29 cellular contexts compared by ENCODE assay signal in genomic region chr3:107666853-107667252, GRCh38.
"Had no signal": no experiment of that assay in that cellular context is flagged by ENCODE, and none has a peak within 500 bp of the region (broad histone marks: within the 10 kb centered on the region; RNA-seq: fewer than 3 reads in every experiment).

No MANE protein-coding gene starts in this region.

- H3K27me3 ChIP-seq: left lung, pancreas, sigmoid colon, spleen, thyroid gland, transverse colon, upper lobe of left lung, vagina had no signal

- DNase-seq: hippocampal formation; left colon; lower lobe of right lung; mammary epithelial cell; mesendoderm; naive B cell; natural killer cell; nucleus accumbens; pancreas; posterior cingulate gyrus; retina; sigmoid colon; small intestine; spleen; stimulated activated CD4-positive, alpha-beta T cell treated with anti-CD3 and anti-CD28 coated beads, Interleukin-2, amount 100 ng/mL, for 48 hours; stimulated activated CD4-positive, alpha-beta T cell treated with anti-CD3 and anti-CD28 coated beads, Interleukin-4, amount 100 ng/mL, for 4 hours; stimulated activated CD8-positive, alpha-beta memory T cell treated with anti-CD3 and anti-CD28 coated beads, Interleukin-4, amount 100 ng/mL, for 48 hours; stimulated activated naive CD4-positive, alpha-beta T cell treated with Interleukin-2 at 50 U/mL for 16 hours; stimulated activated naive CD8-positive, alpha-beta T cell treated with anti-CD3 and anti-CD28 coated beads, Interleukin-15, amount 100 ng/mL, for 72 hours; substantia nigra; thyroid gland; transverse colon had no signal

- H3K4me1 ChIP-seq: pancreas, prostate gland had no signal

- H3K4me3 ChIP-seq: left lung, lower lobe of right lung, pancreas, prostate gland, sigmoid colon, spleen, thyroid gland, transverse colon, upper lobe of left lung, vagina had no signal

- H3K36me3 Mint-ChIP-seq: naive B cell, natural killer cell had no signal

- H3K27ac Mint-ChIP-seq: mesothelial cell of epicardium; natural killer cell; stimulated activated memory B cell treated with anti-CD40 and anti-IgM and Interleukin-4, amounts not matched to agents 10 μg/mL and 1 μg/mL and 100 μg/mL, for 72 hours; stimulated activated naive CD8-positive, alpha-beta T cell treated with anti-CD3 and anti-CD28 coated beads, Interleukin-15, amount 100 ng/mL, for 72 hours had no signal

- H3K36me3 ChIP-seq: left lung, lower lobe of right lung, pancreas, prostate gland, sigmoid colon, spleen, thyroid gland, transverse colon, upper lobe of left lung, vagina had no signal

- H3K9me3 Mint-ChIP-seq: mesothelial cell of epicardium; naive B cell; natural killer cell; stimulated activated memory B cell treated with anti-CD40 and anti-IgM and Interleukin-4, amounts not matched to agents 10 μg/mL and 1 μg/mL and 100 μg/mL, for 72 hours; stimulated activated naive CD8-positive, alpha-beta T cell treated with anti-CD3 and anti-CD28 coated beads, Interleukin-15, amount 100 ng/mL, for 72 hours had no signal

- H3K9me3 ChIP-seq: left lung, lower lobe of right lung, pancreas, prostate gland, sigmoid colon, spleen, thyroid gland, transverse colon, upper lobe of left lung, vagina had no signal

- H3K27me3 Mint-ChIP-seq: naive B cell; stimulated activated memory B cell treated with anti-CD40 and anti-IgM and Interleukin-4, amounts not matched to agents 10 μg/mL and 1 μg/mL and 100 μg/mL, for 72 hours; stimulated activated naive CD8-positive, alpha-beta T cell treated with anti-CD3 and anti-CD28 coated beads, Interleukin-15, amount 100 ng/mL, for 72 hours had no signal

- H3K4me3 Mint-ChIP-seq: mesothelial cell of epicardium; naive B cell; natural killer cell; stimulated activated memory B cell treated with anti-CD40 and anti-IgM and Interleukin-4, amounts not matched to agents 10 μg/mL and 1 μg/mL and 100 μg/mL, for 72 hours; stimulated activated naive CD8-positive, alpha-beta T cell treated with anti-CD3 and anti-CD28 coated beads, Interleukin-15, amount 100 ng/mL, for 72 hours had no signal

- ATAC-seq: left colon; left lung; lower lobe of right lung; natural killer cell; pancreas; right cardiac atrium; stimulated activated memory B cell treated with anti-CD40 and anti-IgM and Interleukin-4, amounts not matched to agents 10 μg/mL and 1 μg/mL and 100 μg/mL, for 72 hours; stimulated activated naive CD8-positive, alpha-beta T cell treated with anti-CD3 and anti-CD28 coated beads, Interleukin-15, amount 100 ng/mL, for 72 hours had no signal

- H3K27ac ChIP-seq: left lung, lower lobe of right lung, pancreas, prostate gland, sigmoid colon, spleen, thyroid gland, transverse colon, upper lobe of left lung, vagina had no signal
